In genomic region chr4:38781085-38781484, GRCh38 we compare ENCODE assay signal across 8 cellular contexts. TPM values are rescaled to one million over a fixed set of nuclear protein-coding genes. Genes with fewer than 3 reads are reported as not detected.
"Had no signal": no experiment of that assay in that cellular context is flagged by ENCODE, and none has a peak within 500 bp of the region (broad histone marks: within the 10 kb centered on the region; RNA-seq: fewer than 3 reads in every experiment).

No MANE protein-coding gene starts in this region.

RNA-seq across cellular contexts. Expression of gene TLR10, which starts 1.7 kb away (rescaled TPM):
- total RNA-seq: dermis microvascular lymphatic vessel endothelial cell, left ventricle myocardium inferior, mammary epithelial cell, myocyte, renal cortical epithelial cell, vagina had no signal
- polyA plus RNA-seq: mammary epithelial cell, right cardiac atrium had no signal

RNA-seq across cellular contexts. Expression of gene TLR1, which starts 23.5 kb away (rescaled TPM):
- polyA plus RNA-seq: neural cell had no signal
